Comparison of ENCODE assay signal across 22 cellular contexts in genomic region chr9:90024419-90024818, GRCh38.
DNase-seq lines count a peak whose midpoint lies in the region; ATAC-seq, FAIRE-seq and TF ChIP-seq lines count a peak whose summit lies in the region.
"Had no signal": no experiment of that assay in that cellular context is flagged by ENCODE, and none has a peak within 500 bp of the region (broad histone marks: within the 10 kb centered on the region; RNA-seq: fewer than 3 reads in every experiment).

No MANE protein-coding gene starts in this region.

- no peaks in the 10 kb centered on the region for H3K36me3 Mint-ChIP-seq in CD14-positive monocyte
- H3K36me3 Mint-ChIP-seq in naive thymus-derived CD4-positive, alpha-beta T cell: peaks cover 0 to 3% (median 0%) of the 10 kb centered on the region in 5 donors
- H3K36me3 Mint-ChIP-seq: stimulated activated effector memory CD8-positive, alpha-beta T cell treated with anti-CD3 and anti-CD28 coated beads, Interleukin-12 subunit alpha, Interleukin-12 subunit beta, amount 100 ng/mL, for 72 hours had no signal

- 55 to 62% (median 56%) methylated on average over 3 of the region's 3 CpGs for WGBS in small intestine, 3 donors

- no peaks in the 10 kb centered on the region for H3K9me2 ChIP-seq in OCI-LY7 (ENCODE audit: insufficient read depth, low read length)

- peak overlapping the region in 5 of 7 donors; percentile 44 to 75 (median 69) for H3K27ac Mint-ChIP-seq in CD14-positive monocyte
- H3K27ac Mint-ChIP-seq in naive thymus-derived CD4-positive, alpha-beta T cell: no peak overlapping the region
- H3K27ac Mint-ChIP-seq: activated naive CD4-positive, alpha-beta T cell treated with anti-CD3 and anti-CD28 coated beads, Interleukin-2, amount 50 U/mL, for 24 hours; CD4-positive, alpha-beta T cell; stimulated activated effector memory CD8-positive, alpha-beta T cell treated with anti-CD3 and anti-CD28 coated beads, Interleukin-12 subunit alpha, Interleukin-12 subunit beta, amount 100 ng/mL, for 72 hours; T-helper 2 cell treated with Interferon-gamma antibody and Interleukin-4, amounts not matched to agents 5 μg/mL and 100 μg/mL, for 36 hours had no signal

- H3K27ac ChIP-seq in OCI-LY7 (ENCODE audit: low read depth, low read length, poor library complexity, severe bottlenecking): no peak overlapping the region
- H3K27ac ChIP-seq in naive thymus-derived CD4-positive, alpha-beta T cell (ENCODE audit: low read depth, low read length): no peak overlapping the region
- H3K27ac ChIP-seq in small intestine (ENCODE audit: low read depth in 1 of 2, low read length in 1 of 2): no peak overlapping the region
- H3K27ac ChIP-seq: gastroesophageal sphincter, lower lobe of right lung, uterus had no signal

- H3K36me3 ChIP-seq in OCI-LY7 (ENCODE audit: insufficient read depth, low read length) (no peaks in the 10 kb centered on the region), small intestine (ENCODE audit: control insufficient read depth in 2 of 2, insufficient read depth in 2 of 2, low read length in 2 of 2) (no peaks in the 10 kb centered on the region)
- no peaks in the 10 kb centered on the region for H3K36me3 ChIP-seq in naive thymus-derived CD4-positive, alpha-beta T cell (ENCODE audit: control insufficient read depth in 2 of 3, insufficient read depth in 3 of 3, low read length in 3 of 3)
- H3K36me3 ChIP-seq: gastroesophageal sphincter, lower lobe of right lung, uterus had no signal

- H3K4me3 ChIP-seq in OCI-LY7 (ENCODE audit: low read depth, low read length, poor library complexity, severe bottlenecking) (no peak overlapping the region), small intestine (ENCODE audit: low read depth in 1 of 2, low read length in 2 of 2) (no peak overlapping the region)
- H3K4me3 ChIP-seq in naive thymus-derived CD4-positive, alpha-beta T cell (ENCODE audit: low read length): no peak overlapping the region
- H3K4me3 ChIP-seq: gastroesophageal sphincter, K562, lower lobe of right lung, skin epidermis, uterus had no signal

- CTCF ChIA-PET in OCI-LY7 (lab: Charles Lee; ENCODE audit: unreplicated experiment): interaction anchor here (0.5 to 0.9 kb wide), 2 partner anchors 38 to 60 kb away, joined by 3 to 4 read pairs; no protein-coding TSS in a partner anchor
- CTCF ChIA-PET in naive thymus-derived CD4-positive, alpha-beta T cell (lab: Charles Lee): no interaction called here

- H3K79me2 ChIP-seq in OCI-LY7 (ENCODE audit: insufficient read depth, low read depth, low read length): no peaks in the 10 kb centered on the region

- peaks cover 0 to 5% (median 2%) of the 10 kb centered on the region in 7 donors for H3K9me3 Mint-ChIP-seq in CD14-positive monocyte
- peaks cover 0 to 16% (median 4%) of the 10 kb centered on the region in 11 donors for H3K9me3 Mint-ChIP-seq in naive thymus-derived CD4-positive, alpha-beta T cell
- H3K9me3 Mint-ChIP-seq: activated naive CD4-positive, alpha-beta T cell treated with anti-CD3 and anti-CD28 coated beads, Interleukin-2, amount 50 U/mL, for 24 hours; stimulated activated effector memory CD8-positive, alpha-beta T cell treated with anti-CD3 and anti-CD28 coated beads, Interleukin-12 subunit alpha, Interleukin-12 subunit beta, amount 100 ng/mL, for 72 hours; T-helper 2 cell treated with Interferon-gamma antibody and Interleukin-4, amounts not matched to agents 5 μg/mL and 100 μg/mL, for 36 hours had no signal

- BruUV-seq in OCI-LY7 (replicated peaks; lab: Mats Ljungman, UMichigan): no TSS peak

- H3K4me1 ChIP-seq in OCI-LY7 (ENCODE audit: insufficient read depth, low read length, poor library complexity, severe bottlenecking) (peaks cover 25% of the 10 kb centered on the region), small intestine (ENCODE audit: control insufficient read depth in 2 of 2, insufficient read depth in 1 of 2, low read depth in 1 of 2, low read length in 1 of 2) (peaks cover 0 to 4% of the 10 kb centered on the region in 2 donors)
- no peaks in the 10 kb centered on the region for H3K4me1 ChIP-seq in naive thymus-derived CD4-positive, alpha-beta T cell (ENCODE audit: control insufficient read depth in 2 of 2, insufficient read depth in 2 of 2, low read length in 2 of 2)
- H3K4me1 ChIP-seq: uterus had no signal

- no peaks in the 10 kb centered on the region for H3K27me3 ChIP-seq in naive thymus-derived CD4-positive, alpha-beta T cell (ENCODE audit: control insufficient read depth in 2 of 2, insufficient read depth in 2 of 2, low read length in 2 of 2)
- no peaks in the 10 kb centered on the region for H3K27me3 ChIP-seq in small intestine (ENCODE audit: control insufficient read depth in 2 of 2, insufficient read depth in 2 of 2, low read length in 2 of 2)
- H3K27me3 ChIP-seq: gastroesophageal sphincter, uterus had no signal

- H3K27me3 Mint-ChIP-seq in CD14-positive monocyte (ENCODE audit: low read depth in 3 of 3): peaks cover 0 to 6% (median 2%) of the 10 kb centered on the region in 3 donors
- H3K27me3 Mint-ChIP-seq in naive thymus-derived CD4-positive, alpha-beta T cell: peaks cover 0 to 18% (median 11%) of the 10 kb centered on the region in 5 donors
- H3K27me3 Mint-ChIP-seq: activated naive CD4-positive, alpha-beta T cell treated with anti-CD3 and anti-CD28 coated beads, Interleukin-2, amount 50 U/mL, for 24 hours had no signal

- TF ChIP-seq CTCF in CD14-positive monocyte (IDR thresholded peaks at IDR 0.05) (no peak), OCI-LY7 (conservative IDR thresholded peaks at IDR 0.05; ENCODE audit: low read length) (no peak), GM10266 (IDR thresholded peaks at IDR 0.05; ENCODE audit: control insufficient read depth, insufficient read depth, low read depth, missing control alignments) (no peak)

- peak overlapping the region; percentile 37 for H3K4me2 ChIP-seq in OCI-LY7 (ENCODE audit: low read length)

- peak; percentile 62 for ATAC-seq in GM21576 (IDR thresholded peaks at IDR 0.05; ENCODE audit: unreplicated experiment)
- peak; percentile 38 for ATAC-seq in naive thymus-derived CD4-positive, alpha-beta T cell
- ATAC-seq: gastroesophageal sphincter; K562; SK-N-SH treated with all-trans-retinoic acid at 6 μM for 48 hours; stimulated activated effector memory CD8-positive, alpha-beta T cell treated with anti-CD3 and anti-CD28 coated beads, Interleukin-12 subunit alpha, Interleukin-12 subunit beta, amount 100 ng/mL, for 72 hours had no signal

- H4K20me1 ChIP-seq in OCI-LY7 (ENCODE audit: insufficient read depth, low read length): no peaks in the 10 kb centered on the region

- H2AFZ ChIP-seq in OCI-LY7 (ENCODE audit: low read length): no peak overlapping the region

- intact Hi-C loops in CD14-positive monocyte (cut with micrococcal nuclease) (no loop called here), OCI-LY7 (cut with micrococcal nuclease; ENCODE audit: unreplicated experiment) (no loop called here)
- intact Hi-C loops in naive thymus-derived CD4-positive, alpha-beta T cell (cut with micrococcal nuclease): no loop called here

- H3K9me3 ChIP-seq in OCI-LY7 (ENCODE audit: low read length): no peaks in the 10 kb centered on the region
- no peaks in the 10 kb centered on the region for H3K9me3 ChIP-seq in naive thymus-derived CD4-positive, alpha-beta T cell (ENCODE audit: control insufficient read depth in 2 of 3, low read length in 3 of 3)
- H3K9me3 ChIP-seq in small intestine (ENCODE audit: control insufficient read depth, low read depth): no peaks in the 10 kb centered on the region
- H3K9me3 ChIP-seq: lower lobe of right lung, uterus had no signal

- DNase-seq in CD14-positive monocyte (ENCODE audit: low spot score) (no peak), OCI-LY7 (ENCODE audit: low spot score) (peak; percentile 42), NCI-H1694 treated with DMSO at 0.1 percent for 48 hours (lab: John Stamatoyannopoulos, UW) (no peak), small intestine (no peak), GM10266 (ENCODE audit: extremely low spot score) (no peak)
- no peak for DNase-seq in naive thymus-derived CD4-positive, alpha-beta T cell
- DNase-seq: CD4-positive, alpha-beta T cell; EL; hypothalamus; lower lobe of right lung; NCI-H1436 treated with DMSO at 0.1 percent for 48 hours; NCI-H2171 treated with DMSO at 0.1 percent for 48 hours; NCI-H524 treated with DMSO at 0.1 percent for 48 hours; uterus had no signal

- no peak for FAIRE-seq in small intestine (lab: Jason Lieb, UNC)
- FAIRE-seq: K562 had no signal

- H3K4me1 Mint-ChIP-seq in CD14-positive monocyte: peaks cover 49% of the 10 kb centered on the region
- H3K4me1 Mint-ChIP-seq in naive thymus-derived CD4-positive, alpha-beta T cell: peaks cover 0 to 6% (median 0%) of the 10 kb centered on the region in 7 donors
- H3K4me1 Mint-ChIP-seq: activated naive CD4-positive, alpha-beta T cell treated with anti-CD3 and anti-CD28 coated beads, Interleukin-2, amount 50 U/mL, for 24 hours; stimulated activated effector memory CD8-positive, alpha-beta T cell treated with anti-CD3 and anti-CD28 coated beads, Interleukin-12 subunit alpha, Interleukin-12 subunit beta, amount 100 ng/mL, for 72 hours had no signal

- POLR2A ChIA-PET in OCI-LY7 (lab: Charles Lee): interaction anchor here (0.6 kb wide), 2 partner anchors 13 to 811 kb away, joined by 3 read pairs; no protein-coding TSS in a partner anchor
- POLR2A ChIA-PET in naive thymus-derived CD4-positive, alpha-beta T cell (lab: Charles Lee): no interaction called here

- peak overlapping the region; percentile 49 to 81 for H3K4me3 Mint-ChIP-seq in CD14-positive monocyte
- no peak overlapping the region for H3K4me3 Mint-ChIP-seq in naive thymus-derived CD4-positive, alpha-beta T cell
- H3K4me3 Mint-ChIP-seq: activated naive CD4-positive, alpha-beta T cell treated with anti-CD3 and anti-CD28 coated beads, Interleukin-2, amount 50 U/mL, for 24 hours; CD4-positive, alpha-beta T cell; stimulated activated effector memory CD8-positive, alpha-beta T cell treated with anti-CD3 and anti-CD28 coated beads, Interleukin-12 subunit alpha, Interleukin-12 subunit beta, amount 100 ng/mL, for 72 hours; T-helper 2 cell treated with Interferon-gamma antibody and Interleukin-4, amounts not matched to agents 5 μg/mL and 100 μg/mL, for 36 hours had no signal

Comparison
In these comparisons a context has a peak if more than half of its experiments do, and no peak if none do; other contexts are left out.
1. H3K27ac Mint-ChIP-seq: peak in CD14-positive monocyte (5 of 7); none in naive thymus-derived CD4-positive, alpha-beta T cell (0 of 9).
2. H3K4me3 Mint-ChIP-seq: peak in CD14-positive monocyte (2 of 2); none in naive thymus-derived CD4-positive, alpha-beta T cell (0 of 10).